8 cellular contexts compared by ENCODE assay signal in genomic region chr12:105083551-105084105, GRCh38. TPM values are rescaled to one million over a fixed set of nuclear protein-coding genes. Genes with fewer than 3 reads are reported as not detected.
DNase-seq lines count a peak whose midpoint lies in the region; ATAC-seq and TF ChIP-seq lines count a peak whose summit lies in the region.

No MANE protein-coding gene starts in this region.

- intact Hi-C loops in Calu3 (cut with micrococcal nuclease; ENCODE audit: unreplicated experiment): no loop called here
- intact Hi-C loops in dendritic cell treated with granulocyte-macrophage colony-stimulating factor and Interleukin-4, amounts not matched to agents 40 ng/mL and 50 ng/mL, for 4 days (cut with micrococcal nuclease): loop anchor here (1.0 kb wide), 1 partner anchor 24 kb away; the partner anchor contains the start of gene WASHC4

- H3K9me3 Mint-ChIP-seq in Calu3 (ENCODE audit: low read depth, unreplicated experiment): peaks cover 3% of the 10 kb centered on the region
- H3K9me3 Mint-ChIP-seq in dendritic cell treated with granulocyte-macrophage colony-stimulating factor and Interleukin-4, amounts not matched to agents 40 ng/mL and 50 ng/mL, for 4 days: no peaks in the 10 kb centered on the region

- H3K36me3 Mint-ChIP-seq in Calu3 (ENCODE audit: insufficient read depth, unreplicated experiment): peaks cover 17% of the 10 kb centered on the region
- H3K36me3 Mint-ChIP-seq in dendritic cell treated with granulocyte-macrophage colony-stimulating factor and Interleukin-4, amounts not matched to agents 40 ng/mL and 50 ng/mL, for 4 days (ENCODE audit: low read depth): no peaks in the 10 kb centered on the region

- peak overlapping the region; percentile 56 for H3K27ac ChIP-seq in RWPE1
- H3K27ac ChIP-seq in liver (ENCODE audit: low read depth in 1 of 2, low read length in 2 of 2): no peak overlapping the region
- H3K27ac ChIP-seq in stomach smooth muscle (ENCODE audit: low read length): peak overlapping the region; percentile 41

- H3K27ac Mint-ChIP-seq in Calu3 (ENCODE audit: unreplicated experiment): peak overlapping the region; percentile 67
- peak overlapping the region; percentile 78 for H3K27ac Mint-ChIP-seq in dendritic cell treated with granulocyte-macrophage colony-stimulating factor and Interleukin-4, amounts not matched to agents 40 ng/mL and 50 ng/mL, for 4 days

- TF ChIP-seq RAD21 in liver (IDR thresholded peaks at IDR 0.05): no peak

- H3K4me3 Mint-ChIP-seq in Calu3 (ENCODE audit: low read depth, unreplicated experiment): peak overlapping the region; percentile 71
- H3K4me3 Mint-ChIP-seq in dendritic cell treated with granulocyte-macrophage colony-stimulating factor and Interleukin-4, amounts not matched to agents 40 ng/mL and 50 ng/mL, for 4 days: peak overlapping the region; percentile 75

- BruUV-seq in Calu3 (replicated peaks; lab: Mats Ljungman, UMichigan): no TSS peak

- POLR2A ChIA-PET in HEK293T (lab: Yijun Ruan, JAX) (interaction anchor here (0.7 to 0.8 kb wide), 2 partner anchors 10 to 12 kb away, joined by 3 read pairs; no protein-coding TSS in a partner anchor), RWPE1 (lab: Yijun Ruan, JAX; ENCODE audit: low non-redundant PET) (no interaction called here)

- WGBS in liver: 21% methylated on average over 18 of the region's 18 CpGs

- H3K9ac ChIP-seq in liver (ENCODE audit: low read depth in 1 of 2, low read length in 2 of 2) (no peak overlapping the region), stomach smooth muscle (ENCODE audit: low read length in 2 of 2) (peak overlapping the region; percentile 72 to 76)

- no peaks in the 10 kb centered on the region for H3K27me3 Mint-ChIP-seq in Calu3 (ENCODE audit: unreplicated experiment)
- H3K27me3 Mint-ChIP-seq in dendritic cell treated with granulocyte-macrophage colony-stimulating factor and Interleukin-4, amounts not matched to agents 40 ng/mL and 50 ng/mL, for 4 days: peaks cover 13% of the 10 kb centered on the region

- H3K36me3 ChIP-seq in liver (ENCODE audit: control insufficient read depth in 4 of 4, insufficient read depth in 3 of 4, low read depth in 1 of 4, low read length in 3 of 4): no peaks in the 10 kb centered on the region
- H3K36me3 ChIP-seq in stomach smooth muscle (ENCODE audit: control insufficient read depth in 2 of 2, insufficient read depth in 2 of 2, low read length in 2 of 2): no peaks in the 10 kb centered on the region

- H3K4me3 ChIP-seq in liver (ENCODE audit: low read depth in 1 of 3, low read length in 3 of 3) (peak overlapping the region in 2 of 3 donors; percentile 30 to 52), stomach smooth muscle (ENCODE audit: low read length in 2 of 2) (peak overlapping the region; percentile 87 to 92)

- TF ChIP-seq CTCF in Calu3 (IDR thresholded peaks at IDR 0.05; ENCODE audit: unreplicated experiment) (no peak), RWPE1 (conservative IDR thresholded peaks at IDR 0.05; ENCODE audit: low read depth) (no peak), liver (IDR thresholded peaks at IDR 0.05; ENCODE audit: low read depth, low read length, missing input control) (no peak)

- H3K9me3 ChIP-seq in liver (ENCODE audit: control insufficient read depth in 4 of 4, low read length in 3 of 4) (no peaks in the 10 kb centered on the region), stomach smooth muscle (ENCODE audit: control insufficient read depth in 2 of 2, low read length in 2 of 2) (no peaks in the 10 kb centered on the region)

- peaks cover 0 to 6% (median 2%) of the 10 kb centered on the region in 4 donors for H3K4me1 ChIP-seq in liver (ENCODE audit: control insufficient read depth in 4 of 4, insufficient read depth in 4 of 4, low read length in 3 of 4)
- peaks cover 18% of the 10 kb centered on the region for H3K4me1 ChIP-seq in stomach smooth muscle (ENCODE audit: control insufficient read depth, insufficient read depth, low read length)

- H3K27me3 ChIP-seq in liver (ENCODE audit: control insufficient read depth in 4 of 4, insufficient read depth in 4 of 4, low read length in 3 of 4) (peaks cover 0 to 2% (median 0%) of the 10 kb centered on the region in 4 donors), stomach smooth muscle (ENCODE audit: control insufficient read depth in 1 of 2, insufficient read depth in 2 of 2, low read length in 2 of 2) (no peaks in the 10 kb centered on the region)

- no peak for ATAC-seq in GM18520 (IDR thresholded peaks at IDR 0.05; ENCODE audit: unreplicated experiment)

- CTCF ChIA-PET in Calu3 (lab: Charles Lee): interaction anchor here (0.6 to 1.8 kb wide), 5 partner anchors 17 to 755 kb away, joined by 3 to 5 read pairs (median 4); no protein-coding TSS in a partner anchor
- CTCF ChIA-PET in HEK293T (lab: Yijun Ruan, JAX): interaction anchor here (0.6 kb wide), 2 partner anchors 29 to 1066 kb away, joined by 4 to 6 read pairs; no protein-coding TSS in a partner anchor
- CTCF ChIA-PET in RWPE1 (lab: Yijun Ruan, JAX): interaction anchor here (0.6 kb wide), 1 partner anchor 31 kb away, joined by 3 read pairs; no protein-coding TSS in a partner anchor

- DNase-seq in Calu3 (peak; percentile 52), HEK293T (ENCODE audit: extremely low spot score) (peak; percentile 34), RWPE1 (ENCODE audit: low spot score) (no peak), D341Med (ENCODE audit: low spot score) (no peak)

- H3K4me1 Mint-ChIP-seq in Calu3 (ENCODE audit: low read depth, unreplicated experiment): peaks cover 22% of the 10 kb centered on the region
- peaks cover 16% of the 10 kb centered on the region for H3K4me1 Mint-ChIP-seq in dendritic cell treated with granulocyte-macrophage colony-stimulating factor and Interleukin-4, amounts not matched to agents 40 ng/mL and 50 ng/mL, for 4 days (ENCODE audit: low read depth)

TF ChIP-seq in HEK293T, 16 proteins besides CTCF, POLR2A, EP300 and RAD21:
- TF ChIP-seq L3MBTL2 (conservative IDR thresholded peaks at IDR 0.05) (peak; percentile 42), ZNF384 (IDR thresholded peaks at IDR 0.05) (peak; percentile 57; the same call in 1 of the 2 replicates), BHLHE40 (IDR thresholded peaks at IDR 0.05; ENCODE audit: borderline replicate concordance) (no peak)
TF ChIP-seq in HEK293T: peak in this region for 2.

TF ChIP-seq in liver, 16 proteins besides CTCF, POLR2A, EP300 and RAD21:
- TF ChIP-seq GABPA (IDR thresholded peaks at IDR 0.05 in 1 of 2, conservative IDR thresholded peaks at IDR 0.05 in 1 of 2): no peak
- TF ChIP-seq JUND (IDR thresholded peaks at IDR 0.05): no peak
- TF ChIP-seq EGR1 (IDR thresholded peaks at IDR 0.05; ENCODE audit: low read depth in 2 of 2): no peak
- no peak for TF ChIP-seq RXRA (IDR thresholded peaks at IDR 0.05)
- TF ChIP-seq, protein P1, sequence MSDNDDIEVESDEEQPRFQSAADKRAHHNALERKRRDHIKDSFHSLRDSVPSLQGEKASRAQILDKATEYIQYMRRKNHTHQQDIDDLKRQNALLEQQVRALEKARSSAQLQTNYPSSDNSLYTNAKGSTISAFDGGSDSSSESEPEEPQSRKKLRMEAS (IDR thresholded peaks at IDR 0.05): no peak
- no peak for TF ChIP-seq YY1 (IDR thresholded peaks at IDR 0.05)
- TF ChIP-seq, protein P2, sequence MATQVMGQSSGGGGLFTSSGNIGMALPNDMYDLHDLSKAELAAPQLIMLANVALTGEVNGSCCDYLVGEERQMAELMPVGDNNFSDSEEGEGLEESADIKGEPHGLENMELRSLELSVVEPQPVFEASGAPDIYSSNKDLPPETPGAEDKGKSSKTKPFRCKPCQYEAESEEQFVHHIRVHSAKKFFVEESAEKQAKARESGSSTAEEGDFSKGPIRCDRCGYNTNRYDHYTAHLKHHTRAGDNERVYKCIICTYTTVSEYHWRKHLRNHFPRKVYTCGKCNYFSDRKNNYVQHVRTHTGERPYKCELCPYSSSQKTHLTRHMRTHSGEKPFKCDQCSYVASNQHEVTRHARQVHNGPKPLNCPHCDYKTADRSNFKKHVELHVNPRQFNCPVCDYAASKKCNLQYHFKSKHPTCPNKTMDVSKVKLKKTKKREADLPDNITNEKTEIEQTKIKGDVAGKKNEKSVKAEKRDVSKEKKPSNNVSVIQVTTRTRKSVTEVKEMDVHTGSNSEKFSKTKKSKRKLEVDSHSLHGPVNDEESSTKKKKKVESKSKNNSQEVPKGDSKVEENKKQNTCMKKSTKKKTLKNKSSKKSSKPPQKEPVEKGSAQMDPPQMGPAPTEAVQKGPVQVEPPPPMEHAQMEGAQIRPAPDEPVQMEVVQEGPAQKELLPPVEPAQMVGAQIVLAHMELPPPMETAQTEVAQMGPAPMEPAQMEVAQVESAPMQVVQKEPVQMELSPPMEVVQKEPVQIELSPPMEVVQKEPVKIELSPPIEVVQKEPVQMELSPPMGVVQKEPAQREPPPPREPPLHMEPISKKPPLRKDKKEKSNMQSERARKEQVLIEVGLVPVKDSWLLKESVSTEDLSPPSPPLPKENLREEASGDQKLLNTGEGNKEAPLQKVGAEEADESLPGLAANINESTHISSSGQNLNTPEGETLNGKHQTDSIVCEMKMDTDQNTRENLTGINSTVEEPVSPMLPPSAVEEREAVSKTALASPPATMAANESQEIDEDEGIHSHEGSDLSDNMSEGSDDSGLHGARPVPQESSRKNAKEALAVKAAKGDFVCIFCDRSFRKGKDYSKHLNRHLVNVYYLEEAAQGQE (IDR thresholded peaks at IDR 0.05): no peak
- no peak for TF ChIP-seq HNF4G (IDR thresholded peaks at IDR 0.05)
- no peak for TF ChIP-seq SP1 (IDR thresholded peaks at IDR 0.05)
- TF ChIP-seq FOXA2 (IDR thresholded peaks at IDR 0.05): no peak

RNA-seq across cellular contexts. Expression of gene ALDH1L2, which starts 0.6 kb away (rescaled TPM):
- total RNA-seq in Calu3 (2022) (16.3 and 19.3 TPM in 2 replicates), liver (under 1 TPM; 0.19 to 0.25 TPM)
- under 1 TPM; 0.03 to 0.10 TPM for polyA plus RNA-seq in liver

RNA-seq across cellular contexts. Expression of gene WASHC4, which starts 23.9 kb away (rescaled TPM):
- 70.1 and 73.0 TPM in 2 replicates for total RNA-seq in Calu3 (2022)
- total RNA-seq in liver: 10 to 100 TPM; 37.6 to 59.1 TPM
- polyA plus RNA-seq in liver: 10 to 100 TPM; 11.5 to 27.7 TPM

Comparison
In these comparisons a context has a peak if more than half of its experiments do, and no peak if none do; other contexts are left out.
1. DNase-seq: peak in Calu3 (single experiment) and HEK293T (single experiment); none in RWPE1 (single experiment) and D341Med (single experiment).
2. H3K27ac ChIP-seq: peak in RWPE1 (single experiment) and stomach smooth muscle (single experiment); none in liver (0 of 2).
3. H3K9ac ChIP-seq: peak in stomach smooth muscle (2 of 2); none in liver (0 of 2).
4. RNA of gene ALDH1L2, which starts 0.6 kb away (total RNA-seq): 16.3 to 19.3 TPM in Calu3; 0.19 to 0.25 TPM in liver; every median in the first group is over 10 times any median in the second.